ENCODE assay signal across 9 cellular contexts in the genomic region with DNA sequence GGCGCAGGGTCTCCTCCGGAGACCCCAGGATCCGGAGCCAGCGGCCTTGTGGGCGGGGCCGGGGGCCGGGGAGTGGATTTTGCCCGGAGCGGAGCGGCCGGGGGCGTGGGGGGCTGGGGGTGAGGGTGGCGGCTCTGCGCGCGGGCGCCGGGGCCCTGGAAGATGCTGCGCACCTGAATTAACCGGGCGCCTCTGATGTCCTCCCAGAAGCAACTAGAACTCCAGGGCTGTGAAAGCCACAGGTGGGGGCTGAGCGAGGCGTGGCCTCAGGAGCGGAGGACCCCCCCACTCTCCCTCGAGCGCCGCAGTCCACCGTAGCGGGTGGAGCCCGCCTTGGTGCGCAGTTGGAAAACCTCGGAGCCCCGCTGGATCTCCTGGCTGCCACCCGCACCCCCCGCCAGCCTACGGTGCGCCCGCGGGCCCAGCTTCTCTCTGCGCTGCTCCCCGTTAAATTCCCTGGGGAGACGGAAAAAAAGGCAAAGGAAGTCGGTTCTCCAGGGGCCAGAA. TPM values are rescaled to one million over a fixed set of nuclear protein-coding genes. Genes with fewer than 3 reads are reported as not detected.
DNase-seq lines count a peak whose midpoint lies in the region; ATAC-seq and TF ChIP-seq lines count a peak whose summit lies in the region.
"Had no signal": no experiment of that assay in that cellular context is flagged by ENCODE, and none has a peak within 500 bp of the region (broad histone marks: within the 10 kb centered on the region; RNA-seq: fewer than 3 reads in every experiment).

No MANE protein-coding gene starts in this region.

- no peak overlapping the region for H3K27ac Mint-ChIP-seq in stimulated activated naive B cell treated with anti-CD40 and anti-IgM and Interleukin-4, amounts not matched to agents 10 μg/mL and 1 μg/mL and 100 μg/mL, for 72 hours

- no peaks in the 10 kb centered on the region for H3K9me3 ChIP-seq in OCI-LY3 (ENCODE audit: insufficient read depth, low read length)

- peak overlapping the region; percentile 84 for H3K9ac ChIP-seq in OCI-LY3 (ENCODE audit: low read length)

- no peaks in the 10 kb centered on the region for H3K9me3 Mint-ChIP-seq in stimulated activated naive B cell treated with anti-CD40 and anti-IgM and Interleukin-4, amounts not matched to agents 10 μg/mL and 1 μg/mL and 100 μg/mL, for 72 hours

- no peaks in the 10 kb centered on the region for H3K27me3 ChIP-seq in OCI-LY3 (ENCODE audit: low read depth, low read length)

- peak overlapping the region; percentile 86 for H3K4me2 ChIP-seq in OCI-LY3 (ENCODE audit: low read length)

- H4K20me1 ChIP-seq in OCI-LY3 (ENCODE audit: insufficient read depth, low read length), result peaks cover 18% of the 10 kb centered on the region

- H3K36me3 Mint-ChIP-seq in stimulated activated naive B cell treated with anti-CD40 and anti-IgM and Interleukin-4, amounts not matched to agents 10 μg/mL and 1 μg/mL and 100 μg/mL, for 72 hours, result peaks cover 30 to 38% of the 10 kb centered on the region in 2 donors

- TF ChIP-seq CTCF in OCI-LY3 (IDR thresholded peaks at IDR 0.05; ENCODE audit: low read depth, low read length), result no peak
- TF ChIP-seq CTCF in cardiac fibroblast (IDR thresholded peaks at IDR 0.05; ENCODE audit: low read depth, low read length), result no peak

- H3K4me3 ChIP-seq in OCI-LY3 (ENCODE audit: low read length) (peak overlapping the region; percentile 85), cardiac fibroblast (replicated peaks in 1 of 2; ENCODE audit: low read depth in 2 of 2, low read length in 2 of 2) (peak overlapping the region; percentile 82 to 90)

- H3K4me3 Mint-ChIP-seq in stimulated activated naive B cell treated with anti-CD40 and anti-IgM and Interleukin-4, amounts not matched to agents 10 μg/mL and 1 μg/mL and 100 μg/mL, for 72 hours, result peak overlapping the region; percentile 70 to 99

- H3K36me3 ChIP-seq in OCI-LY3 (replicated peaks; ENCODE audit: low read depth, low read length), result peaks cover 25% of the 10 kb centered on the region

- H3K27me3 Mint-ChIP-seq in stimulated activated naive B cell treated with anti-CD40 and anti-IgM and Interleukin-4, amounts not matched to agents 10 μg/mL and 1 μg/mL and 100 μg/mL, for 72 hours, result peaks cover 5 to 6% of the 10 kb centered on the region in 2 donors

- peaks cover 25 to 31% of the 10 kb centered on the region in 2 donors for H3K4me1 Mint-ChIP-seq in stimulated activated naive B cell treated with anti-CD40 and anti-IgM and Interleukin-4, amounts not matched to agents 10 μg/mL and 1 μg/mL and 100 μg/mL, for 72 hours

- DNase-seq in cardiac fibroblast (ENCODE audit: low read depth in 2 of 2) (peak; percentile 3 to 14), left colon (peak in 1 of 2 donors; percentile 30), SIG-M5 (lab: John Stamatoyannopoulos, UW) (no peak), HCEC 1CT (no peak)
- DNase-seq in stimulated activated naive B cell treated with anti-CD40 and anti-IgM and Interleukin-4, amounts not matched to agents 10 μg/mL and 1 μg/mL and 100 μg/mL, for 72 hours, result no peak

- peak; percentile 7 for ATAC-seq in GM18868 (IDR thresholded peaks at IDR 0.05; ENCODE audit: unreplicated experiment)
- peak; percentile 32 for ATAC-seq in left colon
- peak; percentile 0 to 3 for ATAC-seq in stimulated activated naive B cell treated with anti-CD40 and anti-IgM and Interleukin-4, amounts not matched to agents 10 μg/mL and 1 μg/mL and 100 μg/mL, for 72 hours (replicated peaks)
- ATAC-seq in GM18517 (IDR thresholded peaks at IDR 0.05; ENCODE audit: unreplicated experiment), result no peak

- intact Hi-C loops in left colon (cut with DNase I, micrococcal nuclease), result no loop called here

- H3K79me2 ChIP-seq in OCI-LY3 (ENCODE audit: low read length), result peaks cover 17% of the 10 kb centered on the region

- peaks cover 7% of the 10 kb centered on the region; the same call in 1 of the 2 replicates for H3K4me1 ChIP-seq in OCI-LY3 (ENCODE audit: low read length)

- H2AFZ ChIP-seq in OCI-LY3 (ENCODE audit: low read depth, low read length), result 0 out of 2 replicates have a peak overlapping the region, but pooled peaks have one; percentile 37

- no peak overlapping the region for H3K27ac ChIP-seq in OCI-LY3 (ENCODE audit: low read length)

RNA-seq across cellular contexts. Expression of a gene that starts 0.5 kb away (rescaled TPM):
- 1 to 10 TPM; 9.4 to 10.0 TPM for total RNA-seq in left colon

RNA-seq across cellular contexts. Expression of a gene that starts 0.6 kb away (rescaled TPM):
- total RNA-seq in left colon, result 10 to 100 TPM; 51.2 to 54.9 TPM

RNA-seq across cellular contexts. Expression of a gene that starts 39.9 kb away (rescaled TPM):
- 100 to 1,000 TPM in 1 of 2 donors, 10 to 100 TPM in 1; 95.9 to 142 TPM for total RNA-seq in left colon

RNA-seq across cellular contexts. Expression of a gene that starts 50.9 kb away (rescaled TPM):
- 1 to 10 TPM in 1 of 2 donors, under 1 TPM in 1; 0.64 to 1.3 TPM for total RNA-seq in left colon
- total RNA-seq: T-helper 1 cell treated with Interleukin-12 subunit alpha and Interleukin-12 subunit beta and Interleukin-4 antibody, amounts not matched to agents 30 ng/mL and 1 ng/mL, for 36 hours had no signal

Comparison
In these comparisons a context has a peak if more than half of its experiments do, and no peak if none do; other contexts are left out.
1. DNase-seq: peak in cardiac fibroblast (2 of 2); none in stimulated activated naive B cell treated with anti-CD40 and anti-IgM and Interleukin-4, amounts not matched to agents 10 μg/mL and 1 μg/mL and 100 μg/mL, for 72 hours (single experiment), SIG-M5 (single experiment) and HCEC 1CT (single experiment).